Comparison of ENCODE assay signal across 8 cellular contexts in the genomic region with DNA sequence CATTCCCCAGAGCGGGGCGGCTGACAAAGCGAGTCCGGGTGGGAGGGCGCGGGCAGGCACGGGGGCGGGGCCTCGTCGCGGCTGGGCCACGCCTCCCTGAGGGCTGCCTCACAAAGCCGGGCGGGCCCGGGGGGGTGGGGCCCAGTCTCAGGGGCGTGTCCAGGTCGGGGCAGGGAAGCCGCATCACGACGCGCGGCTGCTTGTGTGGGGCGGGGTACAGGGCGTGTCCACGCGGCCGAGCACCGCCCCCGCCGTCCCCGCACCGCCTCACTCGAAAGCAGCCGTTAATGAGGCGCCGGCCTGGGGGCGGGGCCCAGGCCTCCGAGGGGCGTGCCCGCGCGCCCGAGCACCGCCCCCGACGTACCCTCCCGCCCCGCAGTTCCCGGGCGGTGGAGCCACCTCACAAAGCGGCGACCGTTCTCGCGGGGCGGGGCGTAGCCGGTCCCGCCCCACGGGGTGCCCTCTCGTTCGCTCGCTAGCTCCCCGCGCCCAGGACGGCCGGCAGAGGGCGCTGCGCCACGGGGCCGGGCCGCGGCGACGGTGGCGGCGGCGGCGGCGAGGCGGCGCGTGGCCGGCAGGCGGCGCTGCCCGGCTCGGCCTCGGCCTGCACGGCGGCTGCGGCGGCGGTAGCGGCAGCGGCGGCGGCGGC. TPM values are rescaled to one million over a fixed set of nuclear protein-coding genes. Genes with fewer than 3 reads are reported as not detected.
DNase-seq lines count a peak whose midpoint lies in the region; ATAC-seq, FAIRE-seq and TF ChIP-seq lines count a peak whose summit lies in the region.

Gene CARM1 (plus strand): TSS at position 599 of the 649 bp plus-strand sequence. CDS start 150 bp downstream, outside the sequence.

- peak in 1 of 2 donors; percentile 3 for TF ChIP-seq POLR2A in thyroid gland (IDR thresholded peaks at IDR 0.05)

- no peaks in the 10 kb centered on the region for H3K9me3 Mint-ChIP-seq in activated naive CD8-positive, alpha-beta T cell treated with anti-CD3 and anti-CD28 coated beads, Interleukin-2, amount 10 ng/mL, durations not matched to agents 7 days and 5 days

- no peaks in the 10 kb centered on the region for H3K27me3 Mint-ChIP-seq in activated naive CD8-positive, alpha-beta T cell treated with anti-CD3 and anti-CD28 coated beads, Interleukin-2, amount 10 ng/mL, durations not matched to agents 7 days and 5 days

- POLR2A ChIA-PET in activated naive CD8-positive, alpha-beta T cell treated with anti-CD3 and anti-CD28 coated beads, Interleukin-2, amount 10 ng/mL, durations not matched to agents 7 days and 5 days (lab: Charles Lee) = interaction anchor here (0.5 to 2.7 kb wide), 5 partner anchors 35 to 504 kb away, joined by 3 to 10 read pairs (median 3); partner anchors contain the start of genes DNM2, SWSAP1 and TMED1

- H3K27me3 ChIP-seq in SU-DHL-6 (ENCODE audit: low read length) = no peaks in the 10 kb centered on the region
- H3K27me3 ChIP-seq in pancreas = no peaks in the 10 kb centered on the region
- no peaks in the 10 kb centered on the region for H3K27me3 ChIP-seq in thyroid gland

- H3K4me3 ChIP-seq in SU-DHL-6 (ENCODE audit: insufficient read depth, low read length, poor library complexity, severe bottlenecking) = peak within 1 kb of the TSS; percentile 98
- peak within 1 kb of the TSS; percentile 57 to 82 (median 75) for H3K4me3 ChIP-seq in pancreas
- peak within 1 kb of the TSS; percentile 70 to 79 (median 78) for H3K4me3 ChIP-seq in thyroid gland (replicated peaks in 1 of 3)

- FAIRE-seq in pancreas (lab: Jason Lieb, UNC) = no peak

- peak within 1 kb of the TSS; percentile 78 for H2AFZ ChIP-seq in SU-DHL-6 (ENCODE audit: low read depth, low read length, severe bottlenecking)

- intact Hi-C loops in head of caudate nucleus (cut with DNase I) = loop anchor here (10.0 kb wide), 1 partner anchor 54 kb away; the partner anchor contains the start of genes TIMM29 and YIPF2
- intact Hi-C loops in pancreas (cut with DNase I) = no loop called here
- intact Hi-C loops in thyroid gland (cut with DNase I) = loop anchor here (10.0 kb wide), 1 partner anchor 54 kb away; the partner anchor contains the start of genes TIMM29 and YIPF2

- peaks cover 23% of the 10 kb centered on the region for H3K4me1 Mint-ChIP-seq in activated naive CD8-positive, alpha-beta T cell treated with anti-CD3 and anti-CD28 coated beads, Interleukin-2, amount 10 ng/mL, durations not matched to agents 7 days and 5 days

- peak within 1 kb of the TSS; percentile 71 for H3K27ac ChIP-seq in SU-DHL-6 (ENCODE audit: low read depth, low read length)
- peak within 1 kb of the TSS in 3 of 4 donors; percentile 32 to 58 (median 54) for H3K27ac ChIP-seq in pancreas
- peak within 1 kb of the TSS; percentile 15 to 66 (median 65) for H3K27ac ChIP-seq in thyroid gland

- H3K79me2 ChIP-seq in SU-DHL-6 (ENCODE audit: insufficient read depth, low read length) = peaks cover 33% of the 10 kb centered on the region

- ATAC-seq in HG02763 (IDR thresholded peaks at IDR 0.05; ENCODE audit: unreplicated experiment) (peak; percentile 79), pancreas (peak; percentile 88 to 96 (median 91))
- ATAC-seq in activated naive CD8-positive, alpha-beta T cell treated with anti-CD3 and anti-CD28 coated beads, Interleukin-2, amount 10 ng/mL, durations not matched to agents 7 days and 5 days (ENCODE audit: low read depth) = peak; percentile 88

- peak within 1 kb of the TSS; percentile 93 for H3K4me2 ChIP-seq in SU-DHL-6 (ENCODE audit: low read depth, low read length, poor library complexity, severe bottlenecking)

- H3K36me3 ChIP-seq in SU-DHL-6 (ENCODE audit: low read length) (no peaks in the 10 kb centered on the region), pancreas (no peaks in the 10 kb centered on the region), thyroid gland (no peaks in the 10 kb centered on the region)

- H3K9me3 ChIP-seq in SU-DHL-6 (ENCODE audit: insufficient read depth, low read length) (no peaks in the 10 kb centered on the region), pancreas (no peaks in the 10 kb centered on the region), thyroid gland (no peaks in the 10 kb centered on the region)

- 1% methylated on average over 30 to 96 of the region's 99 CpGs for WGBS in pancreas, 2 donors
- 0% methylated on average over 6 of the region's 99 CpGs; no CpG with 5 or more reads in 1 of the 2 donors for WGBS in thyroid gland, 2 donors

- H3K36me3 Mint-ChIP-seq in activated naive CD8-positive, alpha-beta T cell treated with anti-CD3 and anti-CD28 coated beads, Interleukin-2, amount 10 ng/mL, durations not matched to agents 7 days and 5 days = peaks cover 1% of the 10 kb centered on the region

- peak within 1 kb of the TSS; percentile 99 for H3K9ac ChIP-seq in SU-DHL-6 (ENCODE audit: low read length)

- H3K9me2 ChIP-seq in SU-DHL-6 (replicated peaks; ENCODE audit: insufficient read depth, low read length) = no peaks in the 10 kb centered on the region

- H3K4me1 ChIP-seq in pancreas (peaks cover 0 to 13% (median 0%) of the 10 kb centered on the region in 3 donors), thyroid gland (peaks cover 10% of the 10 kb centered on the region in 2 donors)

- DNase-seq in NCI-H1417 (lab: John Stamatoyannopoulos, UW) (peak; percentile 99 to 100 (median 99)), head of caudate nucleus (peak; percentile 97 to 100 (median 99)), pancreas (peak; percentile 99 to 100 (median 99)), thyroid gland (peak; percentile 99)
- DNase-seq in activated naive CD8-positive, alpha-beta T cell treated with anti-CD3 and anti-CD28 coated beads, Interleukin-2, amount 10 ng/mL, durations not matched to agents 7 days and 5 days = peak; percentile 100

- H3K4me3 Mint-ChIP-seq in activated naive CD8-positive, alpha-beta T cell treated with anti-CD3 and anti-CD28 coated beads, Interleukin-2, amount 10 ng/mL, durations not matched to agents 7 days and 5 days = peak within 1 kb of the TSS; percentile 87

- H3F3A ChIP-seq in SU-DHL-6 (ENCODE audit: insufficient read depth) = peaks cover 10% of the 10 kb centered on the region

- TF ChIP-seq CTCF in GM12874 (IDR thresholded peaks at IDR 0.05; ENCODE audit: insufficient read depth, low read depth, low read length) (peak; percentile 79), SU-DHL-6 (IDR thresholded peaks at IDR 0.05; ENCODE audit: insufficient read depth, low read length, poor library complexity, severe bottlenecking) (no peak), pancreas (IDR thresholded peaks at IDR 0.05) (peak; percentile 46 to 64 (median 52)), thyroid gland (IDR thresholded peaks at IDR 0.05) (peak in 4 of 6 experiments; percentile 25 to 96 (median 87))

- H4K20me1 ChIP-seq in SU-DHL-6 (ENCODE audit: low read depth, low read length) = no peaks in the 10 kb centered on the region

- peak within 1 kb of the TSS; percentile 90 for H3K27ac Mint-ChIP-seq in activated naive CD8-positive, alpha-beta T cell treated with anti-CD3 and anti-CD28 coated beads, Interleukin-2, amount 10 ng/mL, durations not matched to agents 7 days and 5 days

RNA-seq across cellular contexts. Expression of gene CARM1, which starts in this region (rescaled TPM):
- total RNA-seq in activated naive CD8-positive, alpha-beta T cell treated with anti-CD3 and anti-CD28 coated beads, Interleukin-2, amount 10 ng/mL, durations not matched to agents 7 days and 5 days = 10 to 100 TPM; 28.3 to 31.5 TPM
- 10 to 100 TPM; 13.0 to 24.7 (median 16.0) TPM for total RNA-seq in pancreas
- 10 to 100 TPM; 16.6 to 21.1 TPM for polyA plus RNA-seq in pancreas
- total RNA-seq in thyroid gland = 10 to 100 TPM; 12.2 to 14.8 (median 13.1) TPM

Comparison
In these comparisons a context has a peak if more than half of its experiments do, and no peak if none do; other contexts are left out.
1. Peak in every context shown above with its lines: DNase-seq, ATAC-seq, H3K4me3 ChIP-seq and H3K27ac ChIP-seq.
2. intact Hi-C loops: an anchor here in head of caudate nucleus (10.0 kb wide) and thyroid gland (10.0 kb wide); none called in pancreas.